19 cellular contexts compared by ENCODE assay signal in genomic region chr9:136181784-136182421, GRCh38. TPM values are rescaled to one million over a fixed set of nuclear protein-coding genes. Genes with fewer than 3 reads are reported as not detected.
DNase-seq lines count a peak whose midpoint lies in the region; ATAC-seq and TF ChIP-seq lines count a peak whose summit lies in the region.
"Had no signal": no experiment of that assay in that cellular context is flagged by ENCODE, and none has a peak within 500 bp of the region (broad histone marks: within the 10 kb centered on the region; RNA-seq: fewer than 3 reads in every experiment).

No MANE protein-coding gene starts in this region.

- H3K27me3 ChIP-seq in right cardiac atrium (ENCODE audit: control insufficient read depth, insufficient read depth) (no peaks in the 10 kb centered on the region), ovary (no peaks in the 10 kb centered on the region)

- POLR2A ChIA-PET in HEK293 (lab: Yijun Ruan, JAX), result no interaction called here

- TF ChIP-seq POLR2A in erythroblast (IDR thresholded peaks at IDR 0.05; ENCODE audit: low read length), result no peak
- no peak for TF ChIP-seq POLR2A in ovary (IDR thresholded peaks at IDR 0.05)

- H3K4me3 ChIP-seq in right cardiac atrium (ENCODE audit: low read length) (no peak overlapping the region), HEK293 (ENCODE audit: low read depth, low read length) (no peak overlapping the region), ovary (no peak overlapping the region)
- H3K4me3 ChIP-seq: GM12878, HAP-1 had no signal

- no peak for TF ChIP-seq CTCF in HEK293 (tag by site-specific recombination; IDR thresholded peaks at IDR 0.05)
- no peak for TF ChIP-seq CTCF in ovary (IDR thresholded peaks at IDR 0.05)

- intact Hi-C loops in right cardiac atrium (cut with DNase I), result no loop called here
- intact Hi-C loops in left ventricle myocardium superior (cut with micrococcal nuclease), result no loop called here
- intact Hi-C loops in left colon (cut with DNase I, micrococcal nuclease), result no loop called here
- intact Hi-C loops in ovary (cut with DNase I), result no loop called here

- WGBS in right cardiac atrium, result 71% methylated on average over 9 of the region's 9 CpGs
- 54 to 63% (median 58%) methylated on average over 9 of the region's 9 CpGs for WGBS in ovary, 3 donors

- no peaks in the 10 kb centered on the region for H3K36me3 ChIP-seq in HEK293 (ENCODE audit: control insufficient read depth in 2 of 2, insufficient read depth in 1 of 2, low read length in 2 of 2)
- no peaks in the 10 kb centered on the region for H3K36me3 ChIP-seq in ovary
- H3K36me3 ChIP-seq: HAP-1 had no signal

- ATAC-seq in right cardiac atrium (no peak), left ventricle myocardium superior (no peak), left colon (no peak)
- ATAC-seq: GM12878 had no signal

- no peak overlapping the region for H3K27ac ChIP-seq in right cardiac atrium (ENCODE audit: low read length)
- H3K27ac ChIP-seq in HEK293 (ENCODE audit: extremely low read depth, low read depth, low read length), result no peak overlapping the region
- no peak overlapping the region for H3K27ac ChIP-seq in ovary
- H3K27ac ChIP-seq: KMS-11 had no signal

- no peak for TF ChIP-seq EP300 in ovary (IDR thresholded peaks at IDR 0.05)

- CTCF ChIA-PET in HEK293 (lab: Yijun Ruan, JAX), result interaction anchor here (1.4 kb wide), 1 partner anchor 12 kb away, joined by 6 read pairs; no protein-coding TSS in a partner anchor

- H3K4me1 ChIP-seq in right cardiac atrium (ENCODE audit: control insufficient read depth, insufficient read depth, low read length) (no peaks in the 10 kb centered on the region), HEK293 (ENCODE audit: control insufficient read depth, insufficient read depth, low read length) (no peaks in the 10 kb centered on the region), ovary (ENCODE audit: insufficient read depth) (no peaks in the 10 kb centered on the region)
- H3K4me1 ChIP-seq: HAP-1 had no signal

- DNase-seq in right cardiac atrium (peak in 2 of 3 donors; percentile 7 to 34), left ventricle myocardium superior (no peak), epidermal melanocyte (ENCODE audit: insufficient read length, low spot score) (peak; percentile 8), left colon (no peak), erythroblast (lab: John Stamatoyannopoulos, UW) (no peak), ovary (no peak)
- DNase-seq: ACHN; C1 segment of cervical spinal cord; CD4-positive, alpha-beta memory T cell; DMS79; GOT3 had no signal

- no peaks in the 10 kb centered on the region for H3K9me3 ChIP-seq in right cardiac atrium (ENCODE audit: control insufficient read depth, low read length)
- no peaks in the 10 kb centered on the region for H3K9me3 ChIP-seq in HEK293 (ENCODE audit: control insufficient read depth, insufficient read depth, low read depth, low read length)
- H3K9me3 ChIP-seq in ovary, result no peaks in the 10 kb centered on the region
- H3K9me3 ChIP-seq: HAP-1 had no signal

TF ChIP-seq in HEK293, 187 proteins besides CTCF, POLR2A, EP300 and RAD21:
- no peak for TF ChIP-seq PRDM6 (tag by site-specific recombination; IDR thresholded peaks at IDR 0.05)
- no peak for TF ChIP-seq ZNF274 (IDR thresholded peaks at IDR 0.05; ENCODE audit: low read length)
- TF ChIP-seq ZNF274 (tag by site-specific recombination; IDR thresholded peaks at IDR 0.05; ENCODE audit: borderline replicate concordance), result no peak
- peak; percentile 50 for TF ChIP-seq KLF1 (tag by site-specific recombination; IDR thresholded peaks at IDR 0.05)
- TF ChIP-seq ZNF335 (tag by site-specific recombination; conservative IDR thresholded peaks at IDR 0.05), result no peak
- peak; percentile 76 for TF ChIP-seq ZNF366 (tag by site-specific recombination; conservative IDR thresholded peaks at IDR 0.05)
- no peak for TF ChIP-seq ZNF513 (tag by site-specific recombination; IDR thresholded peaks at IDR 0.05)
- TF ChIP-seq GLIS1 (tag by site-specific recombination; IDR thresholded peaks at IDR 0.05), result peak; percentile 72
- peak; percentile 38 for TF ChIP-seq GLIS2 (tag by site-specific recombination; IDR thresholded peaks at IDR 0.05)
- no peak for TF ChIP-seq ZNF677 (tag by site-specific recombination; IDR thresholded peaks at IDR 0.05)
- TF ChIP-seq, protein P1, sequence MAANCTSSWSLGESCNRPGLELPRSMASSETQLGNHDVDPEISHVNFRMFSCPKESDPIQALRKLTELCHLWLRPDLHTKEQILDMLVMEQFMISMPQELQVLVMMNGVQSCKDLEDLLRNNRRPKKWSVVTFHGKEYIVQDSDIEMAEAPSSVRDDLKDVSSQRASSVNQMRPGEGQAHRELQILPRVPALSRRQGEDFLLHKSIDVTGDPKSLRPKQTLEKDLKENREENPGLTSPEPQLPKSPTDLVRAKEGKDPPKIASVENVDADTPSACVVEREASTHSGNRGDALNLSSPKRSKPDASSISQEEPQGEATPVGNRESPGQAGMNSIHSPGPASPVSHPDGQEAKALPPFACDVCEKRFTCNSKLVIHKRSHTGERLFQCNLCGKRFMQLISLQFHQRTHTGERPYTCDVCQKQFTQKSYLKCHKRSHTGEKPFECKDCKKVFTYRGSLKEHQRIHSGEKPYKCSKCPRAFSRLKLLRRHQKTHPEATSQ (tag by site-specific recombination; IDR thresholded peaks at IDR 0.05), result no peak
- TF ChIP-seq ZNF221 (tag by site-specific recombination; IDR thresholded peaks at IDR 0.05; ENCODE audit: borderline replicate concordance), result no peak
- no peak for TF ChIP-seq KLF7 (tag by site-specific recombination; IDR thresholded peaks at IDR 0.05; ENCODE audit: borderline replicate concordance)
- no peak for TF ChIP-seq ZNF248 (tag by site-specific recombination; IDR thresholded peaks at IDR 0.05)
- no peak for TF ChIP-seq ZNF707 (tag by site-specific recombination; IDR thresholded peaks at IDR 0.05)
- TF ChIP-seq, protein P2, sequence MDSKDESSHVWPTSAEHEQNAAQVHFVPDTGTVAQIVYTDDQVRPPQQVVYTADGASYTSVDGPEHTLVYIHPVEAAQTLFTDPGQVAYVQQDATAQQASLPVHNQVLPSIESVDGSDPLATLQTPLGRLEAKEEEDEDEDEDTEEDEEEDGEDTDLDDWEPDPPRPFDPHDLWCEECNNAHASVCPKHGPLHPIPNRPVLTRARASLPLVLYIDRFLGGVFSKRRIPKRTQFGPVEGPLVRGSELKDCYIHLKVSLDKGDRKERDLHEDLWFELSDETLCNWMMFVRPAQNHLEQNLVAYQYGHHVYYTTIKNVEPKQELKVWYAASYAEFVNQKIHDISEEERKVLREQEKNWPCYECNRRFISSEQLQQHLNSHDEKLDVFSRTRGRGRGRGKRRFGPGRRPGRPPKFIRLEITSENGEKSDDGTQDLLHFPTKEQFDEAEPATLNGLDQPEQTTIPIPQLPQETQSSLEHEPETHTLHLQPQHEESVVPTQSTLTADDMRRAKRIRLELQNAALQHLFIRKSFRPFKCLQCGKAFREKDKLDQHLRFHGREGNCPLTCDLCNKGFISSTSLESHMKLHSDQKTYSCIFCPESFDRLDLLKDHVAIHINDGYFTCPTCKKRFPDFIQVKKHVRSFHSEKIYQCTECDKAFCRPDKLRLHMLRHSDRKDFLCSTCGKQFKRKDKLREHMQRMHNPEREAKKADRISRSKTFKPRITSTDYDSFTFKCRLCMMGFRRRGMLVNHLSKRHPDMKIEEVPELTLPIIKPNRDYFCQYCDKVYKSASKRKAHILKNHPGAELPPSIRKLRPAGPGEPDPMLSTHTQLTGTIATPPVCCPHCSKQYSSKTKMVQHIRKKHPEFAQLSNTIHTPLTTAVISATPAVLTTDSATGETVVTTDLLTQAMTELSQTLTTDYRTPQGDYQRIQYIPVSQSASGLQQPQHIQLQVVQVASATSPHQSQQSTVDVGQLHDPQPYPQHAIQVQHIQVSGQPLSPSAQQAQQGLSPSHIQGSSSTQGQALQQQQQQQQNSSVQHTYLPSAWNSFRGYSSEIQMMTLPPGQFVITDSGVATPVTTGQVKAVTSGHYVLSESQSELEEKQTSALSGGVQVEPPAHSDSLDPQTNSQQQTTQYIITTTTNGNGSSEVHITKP (tag by site-specific recombination; IDR thresholded peaks at IDR 0.05), result 0 out of 2 replicates have a peak, but pooled peaks have one; percentile 21

RNA-seq across cellular contexts. Expression of gene LHX3, which starts 23.0 kb away (rescaled TPM):
- total RNA-seq in right cardiac atrium, result not detected
- polyA plus RNA-seq in right cardiac atrium, result not detected
- total RNA-seq in left ventricle myocardium superior, result not detected
- not detected for total RNA-seq in left colon
- not detected for total RNA-seq in ovary
- polyA plus RNA-seq in ovary, result not detected
- total RNA-seq: A172; CD4-positive, alpha-beta memory T cell; G401; GM12878; HT-29 had no signal
- polyA plus RNA-seq: CD4-positive, alpha-beta memory T cell; GM12878; IgD-negative memory B cell had no signal

Comparison
In these comparisons a context has a peak if more than half of its experiments do, and no peak if none do; other contexts are left out.
1. DNase-seq: peak in right cardiac atrium (2 of 3) and epidermal melanocyte (single experiment); none in left ventricle myocardium superior (single experiment), left colon (0 of 2), erythroblast (0 of 2) and ovary (0 of 5).